In genomic region chr1:233364695-233365539, GRCh38 we compare ENCODE assay signal across 9 cellular contexts. TPM values are rescaled to one million over a fixed set of nuclear protein-coding genes. Genes with fewer than 3 reads are reported as not detected.
DNase-seq lines count a peak whose midpoint lies in the region; ATAC-seq and TF ChIP-seq lines count a peak whose summit lies in the region.
"Had no signal": no experiment of that assay in that cellular context is flagged by ENCODE, and none has a peak within 500 bp of the region (broad histone marks: within the 10 kb centered on the region; RNA-seq: fewer than 3 reads in every experiment).

No MANE protein-coding gene starts in this region.

- no peak overlapping the region for H3K4me3 ChIP-seq in CD8-positive, alpha-beta T cell (ENCODE audit: low read depth, low read length)
- no peak overlapping the region for H3K4me3 ChIP-seq in HL-60 (replicated peaks; ENCODE audit: insufficient read depth, low read length)

- H3K27ac Mint-ChIP-seq in CD8-positive, alpha-beta T cell, result no peak overlapping the region
- H3K27ac Mint-ChIP-seq in mesothelial cell of epicardium, result no peak overlapping the region
- H3K27ac Mint-ChIP-seq: IgD-negative memory B cell had no signal

- POLR2A ChIA-PET in CD8-positive, alpha-beta T cell (lab: Charles Lee), result no interaction called here

- H3K27me3 ChIP-seq in CD8-positive, alpha-beta T cell (ENCODE audit: insufficient read depth, low read length), result no peaks in the 10 kb centered on the region
- no peaks in the 10 kb centered on the region for H3K27me3 ChIP-seq in HL-60 (ENCODE audit: insufficient read depth, poor library complexity, severe bottlenecking)

- H3K4me1 Mint-ChIP-seq in CD8-positive, alpha-beta T cell (ENCODE audit: low read depth), result no peaks in the 10 kb centered on the region
- H3K4me1 Mint-ChIP-seq in mesothelial cell of epicardium, result peaks cover 37% of the 10 kb centered on the region
- H3K4me1 Mint-ChIP-seq: IgD-negative memory B cell had no signal

- peaks cover 17% of the 10 kb centered on the region for H3K27me3 Mint-ChIP-seq in CD8-positive, alpha-beta T cell (ENCODE audit: low read depth)
- H3K27me3 Mint-ChIP-seq in mesothelial cell of epicardium (ENCODE audit: low read depth), result peaks cover 4% of the 10 kb centered on the region
- H3K27me3 Mint-ChIP-seq: IgD-negative memory B cell had no signal

- CTCF ChIA-PET in CD8-positive, alpha-beta T cell (lab: Charles Lee), result interaction anchor here (0.9 to 1.4 kb wide), 9 partner anchors 13 to 64 kb away, joined by 3 to 4 read pairs (median 3); no protein-coding TSS in a partner anchor

- H3K36me3 Mint-ChIP-seq in CD8-positive, alpha-beta T cell, result no peaks in the 10 kb centered on the region
- H3K36me3 Mint-ChIP-seq in mesothelial cell of epicardium, result no peaks in the 10 kb centered on the region
- H3K36me3 Mint-ChIP-seq: IgD-negative memory B cell had no signal

- H3K36me3 ChIP-seq in CD8-positive, alpha-beta T cell (ENCODE audit: insufficient read depth, low read length), result no peaks in the 10 kb centered on the region

- TF ChIP-seq CTCF in CD8-positive, alpha-beta T cell (IDR thresholded peaks at IDR 0.05), result peak; percentile 57
- TF ChIP-seq CTCF in HL-60 (IDR thresholded peaks at IDR 0.05; ENCODE audit: insufficient read depth, low read length) (peak; percentile 11), mesothelial cell of epicardium (IDR thresholded peaks at IDR 0.05; ENCODE audit: unreplicated experiment) (peak; percentile 83)

- no peaks in the 10 kb centered on the region for H3K4me1 ChIP-seq in CD8-positive, alpha-beta T cell (ENCODE audit: insufficient read depth, low read length)

- no peaks in the 10 kb centered on the region for H3K9me3 ChIP-seq in CD8-positive, alpha-beta T cell (ENCODE audit: low read length)

- no peak overlapping the region for H3K27ac ChIP-seq in CD8-positive, alpha-beta T cell (ENCODE audit: low read depth, low read length)
- H3K27ac ChIP-seq in HL-60 (replicated peaks), result no peak overlapping the region

- H3K9me3 Mint-ChIP-seq in CD8-positive, alpha-beta T cell, result no peaks in the 10 kb centered on the region
- H3K9me3 Mint-ChIP-seq in mesothelial cell of epicardium, result no peaks in the 10 kb centered on the region
- H3K9me3 Mint-ChIP-seq: IgD-negative memory B cell had no signal

- DNase-seq in CD8-positive, alpha-beta T cell, result no peak
- DNase-seq in HL-60 (ENCODE audit: low read depth in 1 of 2, low spot score in 1 of 2) (no peak), astrocyte of the hippocampus (ENCODE audit: low read depth, low spot score) (peak; percentile 58), mesothelial cell of epicardium (ENCODE audit: low spot score in 2 of 2, unreplicated experiment in 2 of 2) (no peak)
- no peak for DNase-seq in stimulated activated CD4-positive, alpha-beta T cell treated with anti-CD3 and anti-CD28 coated beads, Interleukin-4, amount 100 ng/mL, for 24 hours

- no peak for ATAC-seq in CD8-positive, alpha-beta T cell
- ATAC-seq in HG02870 (IDR thresholded peaks at IDR 0.05; ENCODE audit: unreplicated experiment), result no peak
- no peak for ATAC-seq in HG03196 (IDR thresholded peaks at IDR 0.05; ENCODE audit: unreplicated experiment)
- no peak for ATAC-seq in GM21423 (IDR thresholded peaks at IDR 0.05; ENCODE audit: unreplicated experiment)

- intact Hi-C loops in CD8-positive, alpha-beta T cell (cut with DNase I, micrococcal nuclease), result loop anchor here (1.0 to 5.0 kb wide), 3 partner anchors 48 to 61 kb away; no protein-coding TSS in a partner anchor

- H3K4me3 Mint-ChIP-seq in CD8-positive, alpha-beta T cell, result no peak overlapping the region
- H3K4me3 Mint-ChIP-seq in mesothelial cell of epicardium, result no peak overlapping the region
- H3K4me3 Mint-ChIP-seq: IgD-negative memory B cell had no signal

RNA-seq across cellular contexts. Expression of gene MAP3K21, which starts 37.4 kb away (rescaled TPM):
- under 1 TPM; 0.73 to 0.92 TPM for total RNA-seq in CD8-positive, alpha-beta T cell
- 6.4 to 7.2 TPM (median 6.6 TPM) in 3 replicates for total RNA-seq in mesothelial cell of epicardium

Comparison
In these comparisons a context has a peak if more than half of its experiments do, and no peak if none do; other contexts are left out.
1. CTCF ChIP-seq: peak in every context shown above with its lines; median percentile 83 in mesothelial cell of epicardium; 57 in CD8-positive, alpha-beta T cell; 11 in HL-60.